Comparison of ENCODE assay signal across 13 cellular contexts in the genomic region with DNA sequence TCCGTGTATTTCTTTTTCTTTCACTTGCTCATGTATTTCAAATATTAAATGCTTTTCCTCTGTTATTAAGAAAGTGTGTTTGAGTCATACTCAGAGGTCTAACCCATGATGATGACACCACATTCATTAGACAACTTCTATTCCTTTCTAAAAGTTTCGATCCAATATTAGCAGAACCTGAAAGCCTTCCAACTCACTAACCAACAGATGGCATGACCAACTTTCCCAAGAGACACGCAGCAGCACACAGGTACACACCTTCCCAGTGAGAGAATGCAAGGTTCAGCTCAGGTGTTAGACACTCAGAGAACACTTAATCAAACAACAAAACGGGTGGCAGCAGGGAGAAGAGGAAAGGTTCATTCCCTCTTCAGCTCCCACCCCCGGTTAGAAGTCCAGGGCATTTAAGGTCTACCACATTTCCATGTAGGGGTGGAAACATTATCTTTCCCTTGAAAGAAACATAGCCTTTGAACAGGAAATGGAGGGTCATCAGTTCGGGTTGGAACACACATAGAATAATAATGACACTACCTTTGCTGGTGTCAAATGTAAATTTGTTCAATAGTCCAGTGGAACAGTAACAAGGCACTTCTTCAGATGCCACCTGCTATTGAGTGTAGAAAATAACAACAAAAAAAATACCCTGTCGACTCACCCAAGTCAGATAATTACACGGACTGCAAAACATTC.
DNase-seq lines count a peak whose midpoint lies in the region; ATAC-seq, FAIRE-seq and TF ChIP-seq lines count a peak whose summit lies in the region.
"Had no signal": no experiment of that assay in that cellular context is flagged by ENCODE, and none has a peak within 500 bp of the region (broad histone marks: within the 10 kb centered on the region; RNA-seq: fewer than 3 reads in every experiment).

No MANE protein-coding gene starts in this region.

- no peaks in the 10 kb centered on the region for H3K9me3 Mint-ChIP-seq in CD4-positive, alpha-beta memory T cell
- H3K9me3 Mint-ChIP-seq: dendritic cell treated with granulocyte-macrophage colony-stimulating factor and Interleukin-4, amounts not matched to agents 40 ng/mL and 50 ng/mL, for 4 days; stimulated activated naive B cell treated with anti-CD40 and anti-IgM and Interleukin-4, amounts not matched to agents 10 μg/mL and 1 μg/mL and 100 μg/mL, for 72 hours had no signal

- intact Hi-C loops in CD4-positive, alpha-beta memory T cell (cut with micrococcal nuclease), result no loop called here

- no peaks in the 10 kb centered on the region for H3K27me3 ChIP-seq in adipocyte (replicated peaks; ENCODE audit: control insufficient read depth, insufficient read depth, low read length)
- H3K27me3 ChIP-seq in keratinocyte (ENCODE audit: control insufficient read depth, extremely low read depth, insufficient read depth, low read length), result no peaks in the 10 kb centered on the region
- no peaks in the 10 kb centered on the region for H3K27me3 ChIP-seq in CD4-positive, alpha-beta memory T cell (ENCODE audit: insufficient read depth, low read length)
- H3K27me3 ChIP-seq: heart right ventricle had no signal

- H3K36me3 ChIP-seq in adipocyte (ENCODE audit: control insufficient read depth, insufficient read depth, low read length, severe bottlenecking) (no peaks in the 10 kb centered on the region), keratinocyte (ENCODE audit: control insufficient read depth in 2 of 2, extremely low read depth in 1 of 2, insufficient read depth in 2 of 2, low read length in 2 of 2) (no peaks in the 10 kb centered on the region)
- no peaks in the 10 kb centered on the region for H3K36me3 ChIP-seq in CD4-positive, alpha-beta memory T cell (ENCODE audit: insufficient read depth, low read length)
- H3K36me3 ChIP-seq: heart right ventricle had no signal

- dilution Hi-C loops in keratinocyte (cut with MboI; ENCODE audit: extremely low pct_ligation_motif_present, low sequenced_read_pairs), result no loop called here

- peaks cover 68% of the 10 kb centered on the region for H3K4me1 ChIP-seq in adipocyte (ENCODE audit: control insufficient read depth, insufficient read depth, low read length)
- H3K4me1 ChIP-seq in keratinocyte (ENCODE audit: control insufficient read depth, extremely low read depth, insufficient read depth, low read length), result peaks cover 56% of the 10 kb centered on the region
- peaks cover 12% of the 10 kb centered on the region for H3K4me1 ChIP-seq in CD4-positive, alpha-beta memory T cell (ENCODE audit: insufficient read depth, low read length)

- peaks cover 11 to 22% (median 17%) of the 10 kb centered on the region in 4 donors for H3K4me1 Mint-ChIP-seq in CD4-positive, alpha-beta memory T cell

- peak in 1 of 3 experiments; percentile 29 for TF ChIP-seq CTCF in keratinocyte (optimal IDR thresholded peaks at IDR 0.05 in 1 of 3, IDR thresholded peaks at IDR 0.05 in 1 of 3, conservative IDR thresholded peaks at IDR 0.05 in 1 of 3; ENCODE audit: extremely low read depth in 1 of 3, insufficient read depth in 2 of 3, low read length in 3 of 3)

- peak overlapping the region in 3 of 8 donors; percentile 1 to 30 (median 18) for H3K4me3 Mint-ChIP-seq in CD4-positive, alpha-beta memory T cell
- H3K4me3 Mint-ChIP-seq: dendritic cell treated with granulocyte-macrophage colony-stimulating factor and Interleukin-4, amounts not matched to agents 40 ng/mL and 50 ng/mL, for 4 days; stimulated activated naive B cell treated with anti-CD40 and anti-IgM and Interleukin-4, amounts not matched to agents 10 μg/mL and 1 μg/mL and 100 μg/mL, for 72 hours had no signal

- no peaks in the 10 kb centered on the region for H3K27me3 Mint-ChIP-seq in CD4-positive, alpha-beta memory T cell
- H3K27me3 Mint-ChIP-seq: dendritic cell treated with granulocyte-macrophage colony-stimulating factor and Interleukin-4, amounts not matched to agents 40 ng/mL and 50 ng/mL, for 4 days had no signal

- peak overlapping the region; percentile 71 for H3K4me2 ChIP-seq in keratinocyte (ENCODE audit: control insufficient read depth, extremely low read depth, insufficient read depth, low read depth, low read length)

- H3K79me2 ChIP-seq in keratinocyte (ENCODE audit: control insufficient read depth, insufficient read depth, low read length), result no peaks in the 10 kb centered on the region

- H3K4me3 ChIP-seq in adipocyte (ENCODE audit: low read length), result peak overlapping the region; percentile 45
- H3K4me3 ChIP-seq in keratinocyte (ENCODE audit: control insufficient read depth in 2 of 3, extremely low read depth in 1 of 3, insufficient read depth in 2 of 3, low read depth in 1 of 3, low read length in 3 of 3), result no peak overlapping the region
- H3K4me3 ChIP-seq in CD4-positive, alpha-beta memory T cell (ENCODE audit: low read length in 2 of 2), result no peak overlapping the region
- H3K4me3 ChIP-seq: heart right ventricle, lung had no signal

- H3K36me3 Mint-ChIP-seq in CD4-positive, alpha-beta memory T cell, result no peaks in the 10 kb centered on the region
- H3K36me3 Mint-ChIP-seq: stimulated activated naive B cell treated with anti-CD40 and anti-IgM and Interleukin-4, amounts not matched to agents 10 μg/mL and 1 μg/mL and 100 μg/mL, for 72 hours had no signal

- H3K9me1 ChIP-seq in keratinocyte (ENCODE audit: control insufficient read depth, extremely low read depth, insufficient read depth, low read length), result no peaks in the 10 kb centered on the region

- H3K27ac ChIP-seq in keratinocyte (ENCODE audit: control insufficient read depth, insufficient read depth, low read length), result peak overlapping the region; percentile 73
- no peak overlapping the region for H3K27ac ChIP-seq in CD4-positive, alpha-beta memory T cell (ENCODE audit: low read depth, low read length)

- ATAC-seq in GM19463 (IDR thresholded peaks at IDR 0.05; ENCODE audit: unreplicated experiment), result peak; percentile 27
- no peak for ATAC-seq in GM18517 (IDR thresholded peaks at IDR 0.05; ENCODE audit: unreplicated experiment)

- POLR2A ChIA-PET in CD4-positive, alpha-beta memory T cell (lab: Charles Lee; ENCODE audit: partially characterized antibody), result no interaction called here

- H3K9me3 ChIP-seq in adipocyte (ENCODE audit: control insufficient read depth, low read length) (no peaks in the 10 kb centered on the region), keratinocyte (ENCODE audit: control insufficient read depth, low read depth, low read length) (no peaks in the 10 kb centered on the region)
- H3K9me3 ChIP-seq in CD4-positive, alpha-beta memory T cell (ENCODE audit: control insufficient read depth in 1 of 2, low read length in 2 of 2), result no peaks in the 10 kb centered on the region
- H3K9me3 ChIP-seq: heart right ventricle had no signal

- DNase-seq in GM12892 (ENCODE audit: insufficient read length), result no peak
- DNase-seq in adipocyte (ENCODE audit: low read depth), result no peak
- DNase-seq in keratinocyte (ENCODE audit: low read depth, low spot score), result no peak
- no peak for DNase-seq in activated CD4-positive, CD25-positive, alpha-beta regulatory T cell treated with anti-CD3 and anti-CD28 coated beads, Interleukin-2, amount 50 U/mL, for 72 hours
- DNase-seq in CD4-positive, alpha-beta memory T cell, result no peak
- no peak for DNase-seq in Ammon's horn (ENCODE audit: low spot score)
- DNase-seq: IMR-90 had no signal

- CTCF ChIA-PET in CD4-positive, alpha-beta memory T cell (lab: Charles Lee; ENCODE audit: partially characterized antibody), result interaction anchor here (1.0 to 2.8 kb wide), 3 partner anchors 9 to 624 kb away, joined by 3 to 19 read pairs (median 6); no protein-coding TSS in a partner anchor

- peak overlapping the region; percentile 75 for H3K9ac ChIP-seq in adipocyte (ENCODE audit: low read length)
- peak overlapping the region; percentile 14 for H3K9ac ChIP-seq in keratinocyte (ENCODE audit: control insufficient read depth, extremely low read depth, insufficient read depth, low read length)

- TF ChIP-seq POLR2A in GM12892 (IDR thresholded peaks at IDR 0.05; ENCODE audit: low read depth, low read length), result no peak

- no peak overlapping the region for H2AFZ ChIP-seq in keratinocyte (ENCODE audit: control insufficient read depth, low read length)

- FAIRE-seq in GM12892 (lab: Jason Lieb, UNC), result peak; percentile 58
- peak; percentile 63 for FAIRE-seq in keratinocyte (lab: Jason Lieb, UNC)

- no peaks in the 10 kb centered on the region for H4K20me1 ChIP-seq in keratinocyte (ENCODE audit: control insufficient read depth, extremely low read depth, insufficient read depth, low read length)

- H3K27ac Mint-ChIP-seq in CD4-positive, alpha-beta memory T cell, result peak overlapping the region in 2 of 7 donors; percentile 2 to 50
- H3K27ac Mint-ChIP-seq: dendritic cell treated with granulocyte-macrophage colony-stimulating factor and Interleukin-4, amounts not matched to agents 40 ng/mL and 50 ng/mL, for 4 days; stimulated activated naive B cell treated with anti-CD40 and anti-IgM and Interleukin-4, amounts not matched to agents 10 μg/mL and 1 μg/mL and 100 μg/mL, for 72 hours had no signal
